Comparison of ENCODE assay signal across 8 cellular contexts in the genomic region with DNA sequence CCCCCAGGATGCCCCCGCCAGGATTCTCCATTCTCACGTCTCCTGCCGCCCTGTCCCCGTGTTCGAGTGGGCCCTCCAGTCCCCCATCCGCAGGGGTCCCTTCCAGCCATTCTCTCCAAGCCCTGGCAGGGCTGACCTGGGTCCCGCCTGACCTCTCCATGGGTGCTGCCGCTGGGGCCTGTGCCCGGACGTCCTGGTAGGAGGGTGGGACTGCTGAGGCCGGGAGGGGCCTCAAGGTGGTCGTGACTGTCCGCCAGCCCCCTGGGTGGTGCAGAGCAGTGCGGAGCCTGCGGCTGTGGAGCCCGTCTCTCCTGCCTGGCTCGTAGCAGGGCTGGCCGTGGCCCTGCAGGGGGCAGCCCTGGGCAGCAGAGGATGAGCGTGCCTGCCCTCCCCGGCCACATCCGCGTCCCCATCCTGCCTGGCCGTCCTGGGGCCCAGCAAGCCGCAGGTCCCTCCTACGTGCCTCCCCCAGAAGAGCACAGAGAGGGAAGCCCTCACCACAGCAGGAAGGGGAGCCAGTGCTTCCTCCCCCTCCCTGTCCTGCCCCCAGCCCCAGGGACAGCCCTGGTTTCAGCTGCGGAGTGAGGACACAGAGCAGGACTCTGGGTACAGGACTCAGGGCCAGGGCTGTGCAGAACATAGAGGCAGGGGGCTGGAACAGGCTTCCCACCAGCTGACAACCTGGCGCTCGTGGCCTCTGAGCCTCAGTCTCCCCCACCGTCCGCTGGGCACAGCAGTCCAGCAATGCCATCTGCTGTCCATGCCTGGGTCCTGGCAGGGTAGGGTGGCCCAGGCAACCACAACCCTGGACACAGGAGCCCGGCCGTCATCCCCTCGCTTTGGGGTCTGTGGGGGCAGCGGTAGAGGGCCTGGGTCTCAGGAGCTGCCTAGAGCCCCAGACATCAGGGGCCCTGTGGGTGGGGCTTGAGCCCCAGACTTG. TPM values are rescaled to one million over a fixed set of nuclear protein-coding genes. Genes with fewer than 3 reads are reported as not detected.
DNase-seq lines count a peak whose midpoint lies in the region; TF ChIP-seq lines count a peak whose summit lies in the region.

No MANE protein-coding gene starts in this region.

- H3K4me2 ChIP-seq in Loucy (ENCODE audit: low read depth, low read length, poor library complexity, severe bottlenecking) = peak overlapping the region; percentile 76

- H3K4me3 ChIP-seq in Loucy (ENCODE audit: low read length, poor library complexity, severe bottlenecking) (peak overlapping the region; percentile 56), WI38 (ENCODE audit: low read depth, low read length) (no peak overlapping the region), kidney epithelial cell (ENCODE audit: low read depth, low read length) (no peak overlapping the region)

- H3K4me1 Mint-ChIP-seq in MCF 10A (ENCODE audit: insufficient read depth, unreplicated experiment) = no peaks in the 10 kb centered on the region

- H4K20me1 ChIP-seq in Loucy (ENCODE audit: insufficient read depth, low read length, poor library complexity, severe bottlenecking) = no peaks in the 10 kb centered on the region

- H3K36me3 ChIP-seq in Loucy (ENCODE audit: insufficient read depth, low read length) = no peaks in the 10 kb centered on the region
- no peaks in the 10 kb centered on the region for H3K36me3 ChIP-seq in kidney epithelial cell (ENCODE audit: control insufficient read depth, insufficient read depth, low read length)

- no peaks in the 10 kb centered on the region for H3K36me3 Mint-ChIP-seq in MCF 10A (ENCODE audit: insufficient read depth, unreplicated experiment)

- H2AFZ ChIP-seq in Loucy (ENCODE audit: low read length) = peak overlapping the region; percentile 28; the same call in 1 of the 2 replicates

- H3K27me3 ChIP-seq in Loucy (ENCODE audit: insufficient read depth, low read length, poor library complexity, severe bottlenecking) (no peaks in the 10 kb centered on the region), kidney epithelial cell (ENCODE audit: control insufficient read depth, insufficient read depth, low read length) (peaks cover 23% of the 10 kb centered on the region)

- H3K4me3 Mint-ChIP-seq in MCF 10A (ENCODE audit: unreplicated experiment) = no peak overlapping the region

- no peaks in the 10 kb centered on the region for H3K9me3 Mint-ChIP-seq in MCF 10A (ENCODE audit: unreplicated experiment)

- no peaks in the 10 kb centered on the region for H3K79me2 ChIP-seq in Loucy (ENCODE audit: insufficient read depth, low read length)

- peak; percentile 81 for TF ChIP-seq CTCF in Loucy (conservative IDR thresholded peaks at IDR 0.05; ENCODE audit: low read length)
- peak; percentile 88 for TF ChIP-seq CTCF in WI38 (IDR thresholded peaks at IDR 0.05; ENCODE audit: low read depth, low read length)
- TF ChIP-seq CTCF in MCF 10A (IDR thresholded peaks at IDR 0.05; ENCODE audit: unreplicated experiment) = peak; percentile 78
- peak; percentile 90 for TF ChIP-seq CTCF in kidney epithelial cell (IDR thresholded peaks at IDR 0.05; ENCODE audit: insufficient read depth, low read length, poor library complexity, severe bottlenecking)

- H3K4me1 ChIP-seq in Loucy (ENCODE audit: insufficient read depth, low read length, poor library complexity, severe bottlenecking) = peaks cover 17% of the 10 kb centered on the region

- CTCF ChIA-PET in MCF 10A (lab: Yijun Ruan, JAX) = interaction anchor here (2.4 kb wide), 1 partner anchor 9 kb away, joined by 5 read pairs; no protein-coding TSS in a partner anchor

- no peaks in the 10 kb centered on the region for H3F3A ChIP-seq in Loucy (ENCODE audit: low read depth)

- H3K9me2 ChIP-seq in Loucy (replicated peaks; ENCODE audit: low read depth, low read length) = no peaks in the 10 kb centered on the region

- intact Hi-C loops in MCF 10A (cut with micrococcal nuclease) = loop anchor here (1.0 to 5.0 kb wide), 2 partner anchors 80 to 204 kb away; a partner anchor contains a TSS

- no TSS peak for BruUV-seq in MCF 10A (replicated peaks; lab: Mats Ljungman, UMichigan)

- DNase-seq in NK-92 treated with Interleukin-12 subunit alpha and Interleukin-12 subunit beta, amount 100 ng/mL, for 24 hours (lab: John Stamatoyannopoulos, UW) = peak; percentile 23
- DNase-seq in NK-92 (lab: John Stamatoyannopoulos, UW; ENCODE audit: unreplicated experiment) (no peak), MCF 10A (ENCODE audit: unreplicated experiment) (peak; percentile 61), kidney epithelial cell (ENCODE audit: low read depth) (no peak), NCI-H526 treated with DMSO at 0.1 percent for 48 hours (lab: John Stamatoyannopoulos, UW) (no peak)
- DNase-seq in stimulated activated CD4-positive, alpha-beta T cell treated with anti-CD3 and anti-CD28 coated beads, Interleukin-4, amount 100 ng/mL, for 24 hours = peak; percentile 49

- H3K9ac ChIP-seq in Loucy (ENCODE audit: low read depth, low read length, poor library complexity, severe bottlenecking) = no peak overlapping the region

- H3K9me3 ChIP-seq in Loucy (ENCODE audit: insufficient read depth, low read depth, low read length) = no peaks in the 10 kb centered on the region

- H3K27ac Mint-ChIP-seq in MCF 10A (ENCODE audit: low read depth, unreplicated experiment) = peak overlapping the region; percentile 27

- POLR2A ChIA-PET in MCF 10A (lab: Yijun Ruan, JAX) = no interaction called here

- no peaks in the 10 kb centered on the region for H3K27me3 Mint-ChIP-seq in MCF 10A (ENCODE audit: insufficient read depth, unreplicated experiment)

RNA-seq across cellular contexts. Expression of a gene that starts 1.5 kb away (rescaled TPM):
- total RNA-seq in MCF 10A (2022) = not detected in 2 replicates
- total RNA-seq in kidney epithelial cell = not detected in 2 replicates

RNA-seq across cellular contexts. Expression of a gene that starts 41.9 kb away (rescaled TPM):
- total RNA-seq in MCF 10A (2022) = 1.7 and 2.4 TPM in 2 replicates
- total RNA-seq in kidney epithelial cell = 36.6 and 39.7 TPM in 2 replicates

Comparison
In these comparisons a context has a peak if more than half of its experiments do, and no peak if none do; other contexts are left out.
1. DNase-seq: peak in NK-92 treated with Interleukin-12 subunit alpha and Interleukin-12 subunit beta, amount 100 ng/mL, for 24 hours (single experiment), MCF 10A (single experiment) and stimulated activated CD4-positive, alpha-beta T cell treated with anti-CD3 and anti-CD28 coated beads, Interleukin-4, amount 100 ng/mL, for 24 hours (single experiment); none in NK-92 (single experiment), kidney epithelial cell (single experiment) and NCI-H526 treated with DMSO at 0.1 percent for 48 hours (single experiment).
2. RNA of a gene that starts 41.9 kb away (total RNA-seq): 36.6 to 39.7 TPM in kidney epithelial cell; 1.7 to 2.4 TPM in MCF 10A; every median in the first group is over 10 times any median in the second.
3. Peak in every context shown above with its lines, with median percentiles within 50 percentile points of each other: CTCF ChIP-seq.